ENCODE assay signal across 8 cellular contexts in genomic region chr13:110524484-110525254, GRCh38. TPM values are rescaled to one million over a fixed set of nuclear protein-coding genes. Genes with fewer than 3 reads are reported as not detected.
DNase-seq lines count a peak whose midpoint lies in the region; ATAC-seq and TF ChIP-seq lines count a peak whose summit lies in the region.

No MANE protein-coding gene starts in this region.

- H3K4me1 Mint-ChIP-seq in activated CD8-positive, alpha-beta T cell treated with anti-CD3 and anti-CD28 coated beads, Interleukin-2, amount 10 ng/mL, durations not matched to agents 7 days and 5 days (ENCODE audit: low read depth): peaks cover 36% of the 10 kb centered on the region
- H3K4me1 Mint-ChIP-seq in mesothelial cell of epicardium: peaks cover 36% of the 10 kb centered on the region

- TF ChIP-seq CTCF in C4-2B (conservative IDR thresholded peaks at IDR 0.05) (no peak), mesothelial cell of epicardium (IDR thresholded peaks at IDR 0.05; ENCODE audit: unreplicated experiment) (no peak)

- peak; percentile 47 for ATAC-seq in activated CD8-positive, alpha-beta T cell treated with anti-CD3 and anti-CD28 coated beads, Interleukin-2, amount 10 ng/mL, durations not matched to agents 7 days and 5 days
- ATAC-seq in GM18519 (IDR thresholded peaks at IDR 0.05; ENCODE audit: low FRiP score, unreplicated experiment) (no peak), HG02938 (IDR thresholded peaks at IDR 0.05; ENCODE audit: unreplicated experiment) (no peak), HG03342 (IDR thresholded peaks at IDR 0.05; ENCODE audit: unreplicated experiment) (no peak)

- no peak overlapping the region for H3K4me3 Mint-ChIP-seq in activated CD8-positive, alpha-beta T cell treated with anti-CD3 and anti-CD28 coated beads, Interleukin-2, amount 10 ng/mL, durations not matched to agents 7 days and 5 days
- H3K4me3 Mint-ChIP-seq in mesothelial cell of epicardium: no peak overlapping the region

- peak overlapping the region; percentile 54 for H3K27ac ChIP-seq in C4-2B

- POLR2A ChIA-PET in activated CD8-positive, alpha-beta T cell treated with anti-CD3 and anti-CD28 coated beads, Interleukin-2, amount 10 ng/mL, durations not matched to agents 7 days and 5 days (lab: Charles Lee): no interaction called here

- CTCF ChIA-PET in activated CD8-positive, alpha-beta T cell treated with anti-CD3 and anti-CD28 coated beads, Interleukin-2, amount 10 ng/mL, durations not matched to agents 7 days and 5 days (lab: Charles Lee): no interaction called here

- no peaks in the 10 kb centered on the region for H3K27me3 Mint-ChIP-seq in activated CD8-positive, alpha-beta T cell treated with anti-CD3 and anti-CD28 coated beads, Interleukin-2, amount 10 ng/mL, durations not matched to agents 7 days and 5 days (ENCODE audit: low read depth)
- no peaks in the 10 kb centered on the region for H3K27me3 Mint-ChIP-seq in mesothelial cell of epicardium (ENCODE audit: low read depth)

- DNase-seq in Kasumi-1 (lab: John Stamatoyannopoulos, UW) (peak; percentile 10 to 24), mesothelial cell of epicardium (ENCODE audit: low spot score in 2 of 2, unreplicated experiment in 2 of 2) (no peak), OCI-M1 (lab: John Stamatoyannopoulos, UW) (no peak)
- peak; percentile 35 for DNase-seq in activated CD8-positive, alpha-beta T cell treated with anti-CD3 and anti-CD28 coated beads, Interleukin-2, amount 10 ng/mL, durations not matched to agents 7 days and 5 days

- H3K36me3 Mint-ChIP-seq in activated CD8-positive, alpha-beta T cell treated with anti-CD3 and anti-CD28 coated beads, Interleukin-2, amount 10 ng/mL, durations not matched to agents 7 days and 5 days (ENCODE audit: low read depth): no peaks in the 10 kb centered on the region
- no peaks in the 10 kb centered on the region for H3K36me3 Mint-ChIP-seq in mesothelial cell of epicardium

- H3K27ac Mint-ChIP-seq in activated CD8-positive, alpha-beta T cell treated with anti-CD3 and anti-CD28 coated beads, Interleukin-2, amount 10 ng/mL, durations not matched to agents 7 days and 5 days: peak overlapping the region; percentile 46
- peak overlapping the region; percentile 43 for H3K27ac Mint-ChIP-seq in mesothelial cell of epicardium

- no peaks in the 10 kb centered on the region for H3K9me3 Mint-ChIP-seq in activated CD8-positive, alpha-beta T cell treated with anti-CD3 and anti-CD28 coated beads, Interleukin-2, amount 10 ng/mL, durations not matched to agents 7 days and 5 days (ENCODE audit: insufficient read depth)
- no peaks in the 10 kb centered on the region for H3K9me3 Mint-ChIP-seq in mesothelial cell of epicardium

RNA-seq across cellular contexts. Expression of gene RAB20, which starts 36.9 kb away (rescaled TPM):
- total RNA-seq in activated CD8-positive, alpha-beta T cell treated with anti-CD3 and anti-CD28 coated beads, Interleukin-2, amount 10 ng/mL, durations not matched to agents 7 days and 5 days: 1 to 10 TPM; 3.9 to 4.2 TPM
- total RNA-seq in mesothelial cell of epicardium: 8.9 to 10.2 TPM (median 9.6 TPM) in 3 replicates

Comparison
In these comparisons a context has a peak if more than half of its experiments do, and no peak if none do; other contexts are left out.
1. DNase-seq: peak in Kasumi-1 (2 of 2) and activated CD8-positive, alpha-beta T cell treated with anti-CD3 and anti-CD28 coated beads, Interleukin-2, amount 10 ng/mL, durations not matched to agents 7 days and 5 days (single experiment); none in mesothelial cell of epicardium (0 of 2) and OCI-M1 (single experiment).